Comparison of ENCODE assay signal across 1 cellular context in the genomic region with DNA sequence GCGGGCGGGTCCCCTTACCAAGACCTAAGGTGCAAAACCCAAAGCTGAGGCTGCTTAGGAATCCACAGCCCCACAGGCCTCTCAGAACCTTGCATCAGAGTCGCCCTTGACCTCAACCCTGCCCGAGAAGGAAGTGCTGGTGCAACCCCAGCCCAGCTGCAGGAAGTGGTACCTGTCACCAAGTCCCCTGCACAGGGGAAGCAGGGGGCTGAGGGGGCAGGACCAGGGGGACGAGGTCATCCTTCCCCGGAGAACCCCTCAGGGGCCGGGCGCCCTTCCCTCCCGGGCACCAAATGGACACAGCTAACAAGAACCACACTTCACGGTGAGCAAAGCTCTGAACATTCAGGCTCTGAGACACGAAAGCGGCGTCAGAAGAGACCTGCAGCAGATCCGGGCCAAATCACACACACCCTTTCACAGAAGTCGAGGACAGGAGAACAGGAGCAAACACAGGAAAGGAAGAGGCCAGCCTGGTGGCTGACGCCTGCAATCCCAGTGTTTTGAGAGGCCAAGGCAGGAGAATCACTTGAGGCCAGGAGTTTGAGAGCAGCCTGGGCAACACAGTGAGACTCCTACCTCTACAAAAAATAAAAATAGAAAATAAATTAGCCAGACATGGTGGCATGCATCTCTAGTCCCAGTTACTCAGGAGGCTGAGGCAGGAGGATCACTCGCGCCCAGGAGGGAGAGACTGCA.
A peak's percentile ranks its signal among the peaks of the same experiment; 100 is the strongest.
TF ChIP-seq lines count a peak whose summit lies in the region.

No MANE protein-coding gene starts in this region.

TF ChIP-seq in HepG2, 621 proteins besides CTCF, POLR2A, EP300 and RAD21 (continued from another document and continues in another):
- no peak for TF ChIP-seq U2AF1 (optimal IDR thresholded peaks at IDR 0.05; ENCODE audit: low read depth, low read length)
- TF ChIP-seq ZKSCAN5 (CRISPR knock-in tag; IDR thresholded peaks at IDR 0.05), result no peak
- TF ChIP-seq ZNF414 (CRISPR knock-in tag; IDR thresholded peaks at IDR 0.05), result peak; percentile 65; the same call in 1 of the 2 replicates
- no peak for TF ChIP-seq SOX13 (IDR thresholded peaks at IDR 0.05)
- TF ChIP-seq SOX13 (CRISPR knock-in tag; conservative IDR thresholded peaks at IDR 0.05 in 1 of 2, IDR thresholded peaks at IDR 0.05 in 1 of 2), result no peak; a peak in 1 of 4 replicates
- TF ChIP-seq ZNF724P (CRISPR knock-in tag; IDR thresholded peaks at IDR 0.05; ENCODE audit: borderline replicate concordance), result no peak
- no peak for TF ChIP-seq ZNF652 (CRISPR knock-in tag; IDR thresholded peaks at IDR 0.05; ENCODE audit: borderline replicate concordance, low read depth)
- no peak for TF ChIP-seq ZNF234 (CRISPR knock-in tag; conservative IDR thresholded peaks at IDR 0.05)
- no peak for TF ChIP-seq ZBTB14 (CRISPR knock-in tag; IDR thresholded peaks at IDR 0.05)
- no peak for TF ChIP-seq KDM5B (CRISPR knock-in tag; IDR thresholded peaks at IDR 0.05; ENCODE audit: borderline replicate concordance)
- no peak for TF ChIP-seq RFXANK (CRISPR knock-in tag; IDR thresholded peaks at IDR 0.05)
- TF ChIP-seq, protein P1, sequence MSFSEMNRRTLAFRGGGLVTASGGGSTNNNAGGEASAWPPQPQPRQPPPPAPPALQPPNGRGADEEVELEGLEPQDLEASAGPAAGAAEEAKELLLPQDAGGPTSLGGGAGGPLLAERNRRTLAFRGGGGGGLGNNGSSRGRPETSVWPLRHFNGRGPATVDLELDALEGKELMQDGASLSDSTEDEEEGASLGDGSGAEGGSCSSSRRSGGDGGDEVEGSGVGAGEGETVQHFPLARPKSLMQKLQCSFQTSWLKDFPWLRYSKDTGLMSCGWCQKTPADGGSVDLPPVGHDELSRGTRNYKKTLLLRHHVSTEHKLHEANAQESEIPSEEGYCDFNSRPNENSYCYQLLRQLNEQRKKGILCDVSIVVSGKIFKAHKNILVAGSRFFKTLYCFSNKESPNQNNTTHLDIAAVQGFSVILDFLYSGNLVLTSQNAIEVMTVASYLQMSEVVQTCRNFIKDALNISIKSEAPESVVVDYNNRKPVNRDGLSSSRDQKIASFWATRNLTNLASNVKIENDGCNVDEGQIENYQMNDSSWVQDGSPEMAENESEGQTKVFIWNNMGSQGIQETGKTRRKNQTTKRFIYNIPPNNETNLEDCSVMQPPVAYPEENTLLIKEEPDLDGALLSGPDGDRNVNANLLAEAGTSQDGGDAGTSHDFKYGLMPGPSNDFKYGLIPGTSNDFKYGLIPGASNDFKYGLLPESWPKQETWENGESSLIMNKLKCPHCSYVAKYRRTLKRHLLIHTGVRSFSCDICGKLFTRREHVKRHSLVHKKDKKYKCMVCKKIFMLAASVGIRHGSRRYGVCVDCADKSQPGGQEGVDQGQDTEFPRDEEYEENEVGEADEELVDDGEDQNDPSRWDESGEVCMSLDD (CRISPR knock-in tag; IDR thresholded peaks at IDR 0.05; ENCODE audit: borderline replicate concordance), result no peak
- no peak for TF ChIP-seq ZNF362 (CRISPR knock-in tag; IDR thresholded peaks at IDR 0.05; ENCODE audit: borderline replicate concordance)
- TF ChIP-seq, protein P2, sequence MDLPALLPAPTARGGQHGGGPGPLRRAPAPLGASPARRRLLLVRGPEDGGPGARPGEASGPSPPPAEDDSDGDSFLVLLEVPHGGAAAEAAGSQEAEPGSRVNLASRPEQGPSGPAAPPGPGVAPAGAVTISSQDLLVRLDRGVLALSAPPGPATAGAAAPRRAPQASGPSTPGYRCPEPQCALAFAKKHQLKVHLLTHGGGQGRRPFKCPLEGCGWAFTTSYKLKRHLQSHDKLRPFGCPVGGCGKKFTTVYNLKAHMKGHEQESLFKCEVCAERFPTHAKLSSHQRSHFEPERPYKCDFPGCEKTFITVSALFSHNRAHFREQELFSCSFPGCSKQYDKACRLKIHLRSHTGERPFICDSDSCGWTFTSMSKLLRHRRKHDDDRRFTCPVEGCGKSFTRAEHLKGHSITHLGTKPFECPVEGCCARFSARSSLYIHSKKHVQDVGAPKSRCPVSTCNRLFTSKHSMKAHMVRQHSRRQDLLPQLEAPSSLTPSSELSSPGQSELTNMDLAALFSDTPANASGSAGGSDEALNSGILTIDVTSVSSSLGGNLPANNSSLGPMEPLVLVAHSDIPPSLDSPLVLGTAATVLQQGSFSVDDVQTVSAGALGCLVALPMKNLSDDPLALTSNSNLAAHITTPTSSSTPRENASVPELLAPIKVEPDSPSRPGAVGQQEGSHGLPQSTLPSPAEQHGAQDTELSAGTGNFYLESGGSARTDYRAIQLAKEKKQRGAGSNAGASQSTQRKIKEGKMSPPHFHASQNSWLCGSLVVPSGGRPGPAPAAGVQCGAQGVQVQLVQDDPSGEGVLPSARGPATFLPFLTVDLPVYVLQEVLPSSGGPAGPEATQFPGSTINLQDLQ (CRISPR knock-in tag; IDR thresholded peaks at IDR 0.05), result no peak
- 0 out of 2 replicates have a peak, but pooled peaks have one; percentile 78 for TF ChIP-seq ZNF569 (CRISPR knock-in tag; IDR thresholded peaks at IDR 0.05; ENCODE audit: borderline replicate concordance)
- TF ChIP-seq ZNF17 (CRISPR knock-in tag; IDR thresholded peaks at IDR 0.05), result no peak
- no peak for TF ChIP-seq ZSCAN12 (CRISPR knock-in tag; IDR thresholded peaks at IDR 0.05)
- TF ChIP-seq REST (IDR thresholded peaks at IDR 0.05; ENCODE audit: borderline replicate concordance in 1 of 2, low read depth in 1 of 2, low read length in 2 of 2), result no peak
- no peak for TF ChIP-seq ZNF614 (CRISPR knock-in tag; IDR thresholded peaks at IDR 0.05; ENCODE audit: borderline replicate concordance)
- no peak for TF ChIP-seq KDM6A (CRISPR knock-in tag; IDR thresholded peaks at IDR 0.05; ENCODE audit: low read depth)
- TF ChIP-seq, protein P3, sequence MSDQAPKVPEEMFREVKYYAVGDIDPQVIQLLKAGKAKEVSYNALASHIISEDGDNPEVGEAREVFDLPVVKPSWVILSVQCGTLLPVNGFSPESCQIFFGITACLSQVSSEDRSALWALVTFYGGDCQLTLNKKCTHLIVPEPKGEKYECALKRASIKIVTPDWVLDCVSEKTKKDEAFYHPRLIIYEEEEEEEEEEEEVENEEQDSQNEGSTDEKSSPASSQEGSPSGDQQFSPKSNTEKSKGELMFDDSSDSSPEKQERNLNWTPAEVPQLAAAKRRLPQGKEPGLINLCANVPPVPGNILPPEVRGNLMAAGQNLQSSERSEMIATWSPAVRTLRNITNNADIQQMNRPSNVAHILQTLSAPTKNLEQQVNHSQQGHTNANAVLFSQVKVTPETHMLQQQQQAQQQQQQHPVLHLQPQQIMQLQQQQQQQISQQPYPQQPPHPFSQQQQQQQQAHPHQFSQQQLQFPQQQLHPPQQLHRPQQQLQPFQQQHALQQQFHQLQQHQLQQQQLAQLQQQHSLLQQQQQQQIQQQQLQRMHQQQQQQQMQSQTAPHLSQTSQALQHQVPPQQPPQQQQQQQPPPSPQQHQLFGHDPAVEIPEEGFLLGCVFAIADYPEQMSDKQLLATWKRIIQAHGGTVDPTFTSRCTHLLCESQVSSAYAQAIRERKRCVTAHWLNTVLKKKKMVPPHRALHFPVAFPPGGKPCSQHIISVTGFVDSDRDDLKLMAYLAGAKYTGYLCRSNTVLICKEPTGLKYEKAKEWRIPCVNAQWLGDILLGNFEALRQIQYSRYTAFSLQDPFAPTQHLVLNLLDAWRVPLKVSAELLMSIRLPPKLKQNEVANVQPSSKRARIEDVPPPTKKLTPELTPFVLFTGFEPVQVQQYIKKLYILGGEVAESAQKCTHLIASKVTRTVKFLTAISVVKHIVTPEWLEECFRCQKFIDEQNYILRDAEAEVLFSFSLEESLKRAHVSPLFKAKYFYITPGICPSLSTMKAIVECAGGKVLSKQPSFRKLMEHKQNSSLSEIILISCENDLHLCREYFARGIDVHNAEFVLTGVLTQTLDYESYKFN (CRISPR knock-in tag; conservative IDR thresholded peaks at IDR 0.05), result peak; percentile 81
- TF ChIP-seq HNF1B (CRISPR knock-in tag; IDR thresholded peaks at IDR 0.05), result no peak
- TF ChIP-seq, protein P4, sequence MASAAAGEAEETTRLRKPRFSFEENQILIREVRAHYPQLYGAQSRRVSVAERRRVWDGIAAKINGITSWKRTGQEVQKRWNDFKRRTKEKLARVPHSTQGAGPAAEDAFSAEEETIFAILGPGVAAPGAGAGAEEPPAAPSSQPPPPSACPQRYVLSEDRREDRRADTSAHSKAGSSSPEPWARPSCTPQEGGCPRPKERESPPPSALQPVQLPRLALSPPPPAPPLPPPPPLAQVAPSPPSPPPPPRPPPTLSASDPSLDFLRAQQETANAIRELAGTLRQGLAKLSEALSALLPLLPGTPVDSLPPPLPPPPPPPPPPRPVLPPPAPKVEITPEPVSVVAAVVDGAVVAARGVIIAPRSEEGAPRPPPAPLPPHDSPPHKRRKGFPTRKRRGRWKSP (CRISPR knock-in tag; IDR thresholded peaks at IDR 0.05), result no peak
- TF ChIP-seq ZNF333 (CRISPR knock-in tag; IDR thresholded peaks at IDR 0.05; ENCODE audit: borderline replicate concordance), result no peak
- TF ChIP-seq MZF1 (CRISPR knock-in tag; IDR thresholded peaks at IDR 0.05; ENCODE audit: borderline replicate concordance), result no peak
- no peak for TF ChIP-seq KMT2B (CRISPR knock-in tag; IDR thresholded peaks at IDR 0.05)
- TF ChIP-seq CENPX (CRISPR knock-in tag; IDR thresholded peaks at IDR 0.05), result no peak
- TF ChIP-seq TP53 (CRISPR knock-in tag; conservative IDR thresholded peaks at IDR 0.05), result no peak
- no peak for TF ChIP-seq ARHGAP35 (CRISPR knock-in tag; IDR thresholded peaks at IDR 0.05; ENCODE audit: borderline replicate concordance)
- TF ChIP-seq ZNF784 (CRISPR knock-in tag; IDR thresholded peaks at IDR 0.05; ENCODE audit: borderline replicate concordance), result no peak
